Comparison of ENCODE assay signal across 1 cellular context in genomic region chr2:105449083-105449482, GRCh38.
A peak's percentile ranks its signal among the peaks of the same experiment; 100 is the strongest.
TF ChIP-seq lines count a peak whose summit lies in the region.

No MANE protein-coding gene starts in this region.

TF ChIP-seq in HEK293, 187 proteins besides CTCF, POLR2A, EP300 and RAD21 (continued from another document):
- TF ChIP-seq, protein P1, sequence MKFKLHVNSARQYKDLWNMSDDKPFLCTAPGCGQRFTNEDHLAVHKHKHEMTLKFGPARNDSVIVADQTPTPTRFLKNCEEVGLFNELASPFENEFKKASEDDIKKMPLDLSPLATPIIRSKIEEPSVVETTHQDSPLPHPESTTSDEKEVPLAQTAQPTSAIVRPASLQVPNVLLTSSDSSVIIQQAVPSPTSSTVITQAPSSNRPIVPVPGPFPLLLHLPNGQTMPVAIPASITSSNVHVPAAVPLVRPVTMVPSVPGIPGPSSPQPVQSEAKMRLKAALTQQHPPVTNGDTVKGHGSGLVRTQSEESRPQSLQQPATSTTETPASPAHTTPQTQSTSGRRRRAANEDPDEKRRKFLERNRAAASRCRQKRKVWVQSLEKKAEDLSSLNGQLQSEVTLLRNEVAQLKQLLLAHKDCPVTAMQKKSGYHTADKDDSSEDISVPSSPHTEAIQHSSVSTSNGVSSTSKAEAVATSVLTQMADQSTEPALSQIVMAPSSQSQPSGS (tag by site-specific recombination; IDR thresholded peaks at IDR 0.05; ENCODE audit: low read depth), result no peak
- TF ChIP-seq ZNF404 (tag by site-specific recombination; IDR thresholded peaks at IDR 0.05) (no peak), BCL6B (tag by site-specific recombination; IDR thresholded peaks at IDR 0.05) (no peak), ZNF777 (tag by site-specific recombination; IDR thresholded peaks at IDR 0.05; ENCODE audit: borderline replicate concordance) (no peak), ZNF174 (tag by site-specific recombination; IDR thresholded peaks at IDR 0.05) (no peak), FEZF1 (tag by site-specific recombination; IDR thresholded peaks at IDR 0.05) (peak; percentile 91), ZNF660 (tag by site-specific recombination; IDR thresholded peaks at IDR 0.05) (no peak), ZBTB10 (tag by site-specific recombination; IDR thresholded peaks at IDR 0.05) (no peak), ZBTB8A (tag by site-specific recombination; IDR thresholded peaks at IDR 0.05) (no peak), ZNF184 (tag by site-specific recombination; IDR thresholded peaks at IDR 0.05) (no peak), AEBP2 (tag by site-specific recombination; IDR thresholded peaks at IDR 0.05; ENCODE audit: borderline replicate concordance) (no peak), ZNF707 (tag by site-specific recombination; IDR thresholded peaks at IDR 0.05) (no peak), ZNF658 (tag by site-specific recombination; IDR thresholded peaks at IDR 0.05) (no peak), ZNF114 (tag by site-specific recombination; IDR thresholded peaks at IDR 0.05) (no peak), ZNF350 (tag by site-specific recombination; IDR thresholded peaks at IDR 0.05) (no peak), ZNF112 (tag by site-specific recombination; IDR thresholded peaks at IDR 0.05) (no peak), EGR2 (tag by site-specific recombination; IDR thresholded peaks at IDR 0.05; ENCODE audit: low read depth) (no peak), ZSCAN16 (tag by site-specific recombination; IDR thresholded peaks at IDR 0.05) (no peak), ZNF449 (tag by site-specific recombination; IDR thresholded peaks at IDR 0.05) (no peak), GLIS1 (tag by site-specific recombination; IDR thresholded peaks at IDR 0.05) (no peak), ZNF488 (tag by site-specific recombination; IDR thresholded peaks at IDR 0.05) (no peak), ZNF292 (tag by site-specific recombination; IDR thresholded peaks at IDR 0.05; ENCODE audit: borderline replicate concordance, low read depth) (no peak), ZNF426 (tag by site-specific recombination; IDR thresholded peaks at IDR 0.05) (no peak), ZNF16 (tag by site-specific recombination; IDR thresholded peaks at IDR 0.05; ENCODE audit: low read depth) (no peak), SCRT1 (tag by site-specific recombination; IDR thresholded peaks at IDR 0.05; ENCODE audit: borderline replicate concordance) (peak; percentile 75), ZNF610 (tag by site-specific recombination; IDR thresholded peaks at IDR 0.05; ENCODE audit: borderline replicate concordance) (no peak), TSHZ1 (tag by site-specific recombination; IDR thresholded peaks at IDR 0.05; ENCODE audit: borderline replicate concordance) (no peak), ZNF560 (tag by site-specific recombination; IDR thresholded peaks at IDR 0.05; ENCODE audit: borderline replicate concordance) (no peak), SP3 (tag by site-specific recombination; IDR thresholded peaks at IDR 0.05) (no peak), ZNF274 (IDR thresholded peaks at IDR 0.05; ENCODE audit: low read length) (no peak), ZNF274 (tag by site-specific recombination; IDR thresholded peaks at IDR 0.05; ENCODE audit: borderline replicate concordance) (no peak)
- TF ChIP-seq, protein P2, sequence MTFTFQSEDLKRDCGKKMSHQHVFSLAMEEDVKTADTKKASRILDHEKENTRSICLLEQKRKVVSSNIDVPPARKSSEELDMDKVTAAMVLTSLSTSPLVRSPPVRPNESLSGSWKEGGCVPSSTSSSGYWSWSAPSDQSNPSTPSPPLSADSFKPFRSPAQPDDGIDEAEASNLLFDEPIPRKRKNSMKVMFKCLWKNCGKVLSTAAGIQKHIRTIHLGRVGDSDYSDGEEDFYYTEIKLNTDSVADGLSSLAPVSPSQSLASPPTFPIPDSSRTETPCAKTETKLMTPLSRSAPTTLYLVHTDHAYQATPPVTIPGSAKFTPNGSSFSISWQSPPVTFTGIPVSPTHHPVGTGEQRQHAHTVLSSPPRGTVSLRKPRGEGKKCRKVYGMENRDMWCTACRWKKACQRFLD (tag by site-specific recombination; IDR thresholded peaks at IDR 0.05), result no peak
- TF ChIP-seq, protein P3, sequence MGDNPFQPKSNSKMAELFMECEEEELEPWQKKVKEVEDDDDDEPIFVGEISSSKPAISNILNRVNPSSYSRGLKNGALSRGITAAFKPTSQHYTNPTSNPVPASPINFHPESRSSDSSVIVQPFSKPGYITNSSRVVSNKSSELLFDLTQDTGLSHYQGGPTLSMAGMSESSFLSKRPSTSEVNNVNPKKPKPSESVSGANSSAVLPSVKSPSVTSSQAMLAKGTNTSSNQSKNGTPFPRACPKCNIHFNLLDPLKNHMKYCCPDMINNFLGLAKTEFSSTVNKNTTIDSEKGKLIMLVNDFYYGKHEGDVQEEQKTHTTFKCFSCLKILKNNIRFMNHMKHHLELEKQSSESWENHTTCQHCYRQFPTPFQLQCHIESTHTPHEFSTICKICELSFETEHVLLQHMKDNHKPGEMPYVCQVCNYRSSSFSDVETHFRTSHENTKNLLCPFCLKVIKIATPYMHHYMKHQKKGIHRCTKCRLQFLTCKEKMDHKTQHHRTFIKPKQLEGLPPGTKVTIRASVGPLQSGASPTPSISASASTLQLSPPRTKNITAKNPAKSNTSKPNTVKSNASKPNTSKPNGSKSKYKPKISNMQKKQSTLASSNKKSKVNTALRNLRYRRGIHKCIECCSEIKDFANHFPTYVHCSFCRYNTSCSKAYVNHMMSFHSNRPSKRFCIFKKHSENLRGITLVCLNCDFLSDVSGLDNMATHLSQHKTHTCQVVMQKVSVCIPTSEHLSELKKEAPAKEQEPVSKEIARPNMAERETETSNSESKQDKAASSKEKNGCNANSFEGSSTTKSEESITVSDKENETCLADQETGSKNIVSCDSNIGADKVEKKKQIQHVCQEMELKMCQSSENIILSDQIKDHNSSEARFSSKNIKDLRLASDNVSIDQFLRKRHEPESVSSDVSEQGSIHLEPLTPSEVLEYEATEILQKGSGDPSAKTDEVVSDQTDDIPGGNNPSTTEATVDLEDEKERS (tag by site-specific recombination; IDR thresholded peaks at IDR 0.05), result no peak
- TF ChIP-seq, protein P4, sequence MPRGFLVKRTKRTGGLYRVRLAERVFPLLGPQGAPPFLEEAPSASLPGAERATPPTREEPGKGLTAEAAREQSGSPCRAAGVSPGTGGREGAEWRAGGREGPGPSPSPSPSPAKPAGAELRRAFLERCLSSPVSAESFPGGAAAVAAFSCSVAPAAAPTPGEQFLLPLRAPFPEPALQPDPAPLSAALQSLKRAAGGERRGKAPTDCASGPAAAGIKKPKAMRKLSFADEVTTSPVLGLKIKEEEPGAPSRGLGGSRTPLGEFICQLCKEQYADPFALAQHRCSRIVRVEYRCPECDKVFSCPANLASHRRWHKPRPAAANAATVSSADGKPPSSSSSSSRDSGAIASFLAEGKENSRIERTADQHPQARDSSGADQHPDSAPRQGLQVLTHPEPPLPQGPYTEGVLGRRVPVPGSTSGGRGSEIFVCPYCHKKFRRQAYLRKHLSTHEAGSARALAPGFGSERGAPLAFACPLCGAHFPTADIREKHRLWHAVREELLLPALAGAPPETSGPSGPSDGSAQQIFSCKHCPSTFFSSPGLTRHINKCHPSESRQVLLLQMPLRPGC (tag by site-specific recombination; IDR thresholded peaks at IDR 0.05), result no peak
- TF ChIP-seq, protein P5, sequence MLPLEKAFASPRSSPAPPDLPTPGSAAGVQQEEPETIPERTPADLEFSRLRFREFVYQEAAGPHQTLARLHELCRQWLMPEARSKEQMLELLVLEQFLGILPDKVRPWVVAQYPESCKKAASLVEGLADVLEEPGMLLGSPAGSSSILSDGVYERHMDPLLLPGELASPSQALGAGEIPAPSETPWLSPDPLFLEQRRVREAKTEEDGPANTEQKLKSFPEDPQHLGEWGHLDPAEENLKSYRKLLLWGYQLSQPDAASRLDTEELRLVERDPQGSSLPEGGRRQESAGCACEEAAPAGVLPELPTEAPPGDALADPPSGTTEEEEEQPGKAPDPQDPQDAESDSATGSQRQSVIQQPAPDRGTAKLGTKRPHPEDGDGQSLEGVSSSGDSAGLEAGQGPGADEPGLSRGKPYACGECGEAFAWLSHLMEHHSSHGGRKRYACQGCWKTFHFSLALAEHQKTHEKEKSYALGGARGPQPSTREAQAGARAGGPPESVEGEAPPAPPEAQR (tag by site-specific recombination; IDR thresholded peaks at IDR 0.05), result no peak
